ENCODE assay signal across 13 cellular contexts in the genomic region with DNA sequence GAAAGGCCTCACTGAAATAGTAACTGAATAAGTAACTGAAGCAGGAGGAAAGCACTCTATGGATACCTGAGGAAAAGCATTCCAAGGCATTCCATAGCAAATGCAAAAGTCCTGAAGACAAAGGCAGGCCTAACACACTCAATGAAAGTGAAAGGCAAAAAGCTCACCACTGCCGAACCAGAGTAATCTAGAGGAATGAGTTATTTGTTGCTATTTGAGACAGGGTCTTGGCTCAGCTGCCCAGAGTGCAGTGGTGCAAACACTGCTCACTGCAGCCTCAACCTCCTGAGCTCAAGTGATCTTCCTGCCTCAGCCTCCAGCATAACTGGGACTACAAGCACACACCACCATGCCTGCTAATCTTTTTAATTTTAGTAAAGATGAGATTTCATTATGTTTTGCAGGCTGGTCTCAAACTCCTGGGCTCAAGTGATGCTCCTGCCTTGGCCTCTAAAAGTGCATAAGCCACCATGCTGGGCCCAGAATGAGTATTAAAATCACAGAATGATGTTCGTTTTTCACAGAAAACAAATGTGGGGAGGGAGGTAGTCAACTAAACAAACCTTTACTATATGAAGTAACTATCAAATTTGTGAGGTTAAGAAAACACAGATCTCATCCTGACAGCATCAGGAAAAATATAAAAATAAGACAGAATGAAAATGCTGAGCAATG. TPM values are rescaled to one million over a fixed set of nuclear protein-coding genes. Genes with fewer than 3 reads are reported as not detected.
DNase-seq lines count a peak whose midpoint lies in the region; ATAC-seq lines count a peak whose summit lies in the region.
"Had no signal": no experiment of that assay in that cellular context is flagged by ENCODE, and none has a peak within 500 bp of the region (broad histone marks: within the 10 kb centered on the region; RNA-seq: fewer than 3 reads in every experiment).

No MANE protein-coding gene starts in this region.

- no peak overlapping the region for H3K4me3 Mint-ChIP-seq in activated naive CD8-positive, alpha-beta T cell treated with anti-CD3 and anti-CD28 coated beads, Interleukin-2, amount 50 U/mL, for 24 hours
- no peak overlapping the region for H3K4me3 Mint-ChIP-seq in activated naive CD8-positive, alpha-beta T cell treated with anti-CD3 and anti-CD28 coated beads for 36 hours
- H3K4me3 Mint-ChIP-seq in stimulated activated memory B cell treated with anti-CD40 and anti-IgM and Interleukin-4, amounts not matched to agents 10 μg/mL and 1 μg/mL and 100 μg/mL, for 72 hours: no peak overlapping the region
- H3K4me3 Mint-ChIP-seq: neural crest cell had no signal

- no peak for DNase-seq in activated naive CD8-positive, alpha-beta T cell treated with anti-CD3 and anti-CD28 coated beads, Interleukin-2, amount 50 U/mL, for 24 hours
- DNase-seq in activated naive CD8-positive, alpha-beta T cell treated with anti-CD3 and anti-CD28 coated beads for 36 hours: no peak
- DNase-seq in OCI-M1 (lab: John Stamatoyannopoulos, UW) (peak; percentile 37), cortex of kidney (lab: John Stamatoyannopoulos, UW) (no peak), sciatic nerve (ENCODE audit: low spot score) (no peak)
- DNase-seq: ACHN, colonic mucosa, GF-D8, NCI-H2081 had no signal

- H3K36me3 Mint-ChIP-seq in activated naive CD8-positive, alpha-beta T cell treated with anti-CD3 and anti-CD28 coated beads, Interleukin-2, amount 50 U/mL, for 24 hours (ENCODE audit: low read depth): peaks cover 33% of the 10 kb centered on the region
- H3K36me3 Mint-ChIP-seq in activated naive CD8-positive, alpha-beta T cell treated with anti-CD3 and anti-CD28 coated beads for 36 hours: peaks cover 42% of the 10 kb centered on the region
- H3K36me3 Mint-ChIP-seq in stimulated activated memory B cell treated with anti-CD40 and anti-IgM and Interleukin-4, amounts not matched to agents 10 μg/mL and 1 μg/mL and 100 μg/mL, for 72 hours: peaks cover 39% of the 10 kb centered on the region

- H3K9me3 Mint-ChIP-seq in activated naive CD8-positive, alpha-beta T cell treated with anti-CD3 and anti-CD28 coated beads, Interleukin-2, amount 50 U/mL, for 24 hours: peaks cover under 1% of the 10 kb centered on the region
- H3K9me3 Mint-ChIP-seq in activated naive CD8-positive, alpha-beta T cell treated with anti-CD3 and anti-CD28 coated beads for 36 hours: peaks cover 2% of the 10 kb centered on the region
- no peaks in the 10 kb centered on the region for H3K9me3 Mint-ChIP-seq in stimulated activated memory B cell treated with anti-CD40 and anti-IgM and Interleukin-4, amounts not matched to agents 10 μg/mL and 1 μg/mL and 100 μg/mL, for 72 hours
- H3K9me3 Mint-ChIP-seq: neural crest cell had no signal

- H3K27me3 Mint-ChIP-seq in activated naive CD8-positive, alpha-beta T cell treated with anti-CD3 and anti-CD28 coated beads, Interleukin-2, amount 50 U/mL, for 24 hours: no peaks in the 10 kb centered on the region
- no peaks in the 10 kb centered on the region for H3K27me3 Mint-ChIP-seq in activated naive CD8-positive, alpha-beta T cell treated with anti-CD3 and anti-CD28 coated beads for 36 hours
- H3K27me3 Mint-ChIP-seq in stimulated activated memory B cell treated with anti-CD40 and anti-IgM and Interleukin-4, amounts not matched to agents 10 μg/mL and 1 μg/mL and 100 μg/mL, for 72 hours: no peaks in the 10 kb centered on the region

- ATAC-seq in activated naive CD8-positive, alpha-beta T cell treated with anti-CD3 and anti-CD28 coated beads, Interleukin-2, amount 50 U/mL, for 24 hours: peak; percentile 33
- ATAC-seq in HG02870 (IDR thresholded peaks at IDR 0.05; ENCODE audit: unreplicated experiment) (peak; percentile 86), GM21515 (IDR thresholded peaks at IDR 0.05; ENCODE audit: unreplicated experiment) (no peak), sciatic nerve (no peak)
- no peak for ATAC-seq in stimulated activated memory B cell treated with anti-CD40 and anti-IgM and Interleukin-4, amounts not matched to agents 10 μg/mL and 1 μg/mL and 100 μg/mL, for 72 hours

- intact Hi-C loops in sciatic nerve (cut with DNase I): no loop called here

- H3K27ac Mint-ChIP-seq in activated naive CD8-positive, alpha-beta T cell treated with anti-CD3 and anti-CD28 coated beads, Interleukin-2, amount 50 U/mL, for 24 hours: no peak overlapping the region
- H3K27ac Mint-ChIP-seq in activated naive CD8-positive, alpha-beta T cell treated with anti-CD3 and anti-CD28 coated beads for 36 hours: no peak overlapping the region
- peak overlapping the region; percentile 67 for H3K27ac Mint-ChIP-seq in stimulated activated memory B cell treated with anti-CD40 and anti-IgM and Interleukin-4, amounts not matched to agents 10 μg/mL and 1 μg/mL and 100 μg/mL, for 72 hours

- peaks cover 22% of the 10 kb centered on the region for H3K4me1 Mint-ChIP-seq in activated naive CD8-positive, alpha-beta T cell treated with anti-CD3 and anti-CD28 coated beads, Interleukin-2, amount 50 U/mL, for 24 hours
- peaks cover 21% of the 10 kb centered on the region for H3K4me1 Mint-ChIP-seq in activated naive CD8-positive, alpha-beta T cell treated with anti-CD3 and anti-CD28 coated beads for 36 hours
- H3K4me1 Mint-ChIP-seq in stimulated activated memory B cell treated with anti-CD40 and anti-IgM and Interleukin-4, amounts not matched to agents 10 μg/mL and 1 μg/mL and 100 μg/mL, for 72 hours: peaks cover 33% of the 10 kb centered on the region

RNA-seq across cellular contexts. Expression of gene PIAS2, which starts 17.9 kb away (rescaled TPM):
- 10 to 100 TPM; 37.4 to 38.8 TPM for total RNA-seq in activated naive CD8-positive, alpha-beta T cell treated with anti-CD3 and anti-CD28 coated beads for 36 hours
- total RNA-seq in sciatic nerve: 32.7 TPM

RNA-seq across cellular contexts. Expression of gene KATNAL2, which starts 18.0 kb away (rescaled TPM):
- 1 to 10 TPM; 1.3 to 1.6 TPM for total RNA-seq in activated naive CD8-positive, alpha-beta T cell treated with anti-CD3 and anti-CD28 coated beads for 36 hours
- total RNA-seq in sciatic nerve: 5.6 TPM

Comparison
In these comparisons a context has a peak if more than half of its experiments do, and no peak if none do; other contexts are left out.
1. ATAC-seq: peak in activated naive CD8-positive, alpha-beta T cell treated with anti-CD3 and anti-CD28 coated beads, Interleukin-2, amount 50 U/mL, for 24 hours (single experiment) and HG02870 (single experiment); none in stimulated activated memory B cell treated with anti-CD40 and anti-IgM and Interleukin-4, amounts not matched to agents 10 μg/mL and 1 μg/mL and 100 μg/mL, for 72 hours (single experiment), GM21515 (single experiment) and sciatic nerve (single experiment).